20 cellular contexts compared by ENCODE assay signal in genomic region chr1:6102227-6102845, GRCh38.
"Had no signal": no experiment of that assay in that cellular context is flagged by ENCODE, and none has a peak within 500 bp of the region (broad histone marks: within the 10 kb centered on the region; RNA-seq: fewer than 3 reads in every experiment).

No MANE protein-coding gene starts in this region.

- H3K9me3 Mint-ChIP-seq: activated naive CD4-positive, alpha-beta T cell treated with anti-CD3 and anti-CD28 coated beads for 36 hours; neural crest cell had no signal

- H3K4me2 ChIP-seq: smooth muscle cell had no signal

- H3K9me3 ChIP-seq: breast epithelium, left ventricle myocardium inferior, ovary, psoas muscle, right lobe of liver, thyroid gland had no signal

- H3K4me1 Mint-ChIP-seq: activated CD4-positive, alpha-beta T cell treated with anti-CD3 and anti-CD28 coated beads, Interleukin-2, amount 10 ng/mL, durations not matched to agents 24 days and 14 days had no signal

- H3K27ac Mint-ChIP-seq: activated CD4-positive, alpha-beta T cell treated with anti-CD3 and anti-CD28 coated beads, Interleukin-2, amount 10 ng/mL, durations not matched to agents 24 days and 14 days; activated naive CD4-positive, alpha-beta T cell treated with anti-CD3 and anti-CD28 coated beads for 36 hours; memory B cell; stimulated activated memory B cell treated with anti-CD40 and anti-IgM and Interleukin-4, amounts not matched to agents 10 μg/mL and 1 μg/mL and 100 μg/mL, for 72 hours had no signal

- DNase-seq: activated CD4-positive, alpha-beta T cell treated with anti-CD3 and anti-CD28 coated beads, Interleukin-2, amount 10 ng/mL, durations not matched to agents 24 days and 14 days; activated CD4-positive, CD25-positive, alpha-beta regulatory T cell; activated CD8-positive, alpha-beta memory T cell treated with anti-CD3 and anti-CD28 coated beads for 24 hours; activated CD8-positive, alpha-beta memory T cell treated with anti-CD3 and anti-CD28 coated beads, Interleukin-2, amount 50 U/mL, for 48 hours; activated naive CD4-positive, alpha-beta T cell treated with anti-CD3 and anti-CD28 coated beads for 36 hours; cortex of kidney; erythroblast; foreskin melanocyte; left ventricle myocardium inferior; ovary; stimulated activated CD4-positive, alpha-beta T cell treated with anti-CD3 and anti-CD28 coated beads, Interleukin-4, amount 100 ng/mL, for 24 hours; T1000; thyroid gland had no signal

- H3K4me3 Mint-ChIP-seq: activated CD4-positive, alpha-beta T cell treated with anti-CD3 and anti-CD28 coated beads, Interleukin-2, amount 10 ng/mL, durations not matched to agents 24 days and 14 days; activated naive CD4-positive, alpha-beta T cell treated with anti-CD3 and anti-CD28 coated beads for 36 hours; memory B cell; neural crest cell; stimulated activated memory B cell treated with anti-CD40 and anti-IgM and Interleukin-4, amounts not matched to agents 10 μg/mL and 1 μg/mL and 100 μg/mL, for 72 hours had no signal

- H3K27ac ChIP-seq: breast epithelium, left ventricle myocardium inferior, psoas muscle, right lobe of liver, thyroid gland had no signal

- ATAC-seq: psoas muscle, right lobe of liver had no signal

- H3K27me3 Mint-ChIP-seq: activated CD4-positive, alpha-beta T cell treated with anti-CD3 and anti-CD28 coated beads, Interleukin-2, amount 10 ng/mL, durations not matched to agents 24 days and 14 days had no signal

- H3K4me1 ChIP-seq: breast epithelium, psoas muscle, right lobe of liver, thyroid gland had no signal

- H3K27me3 ChIP-seq: ovary, right lobe of liver, thyroid gland had no signal
